1 cellular context compared by ENCODE assay signal in the genomic region with DNA sequence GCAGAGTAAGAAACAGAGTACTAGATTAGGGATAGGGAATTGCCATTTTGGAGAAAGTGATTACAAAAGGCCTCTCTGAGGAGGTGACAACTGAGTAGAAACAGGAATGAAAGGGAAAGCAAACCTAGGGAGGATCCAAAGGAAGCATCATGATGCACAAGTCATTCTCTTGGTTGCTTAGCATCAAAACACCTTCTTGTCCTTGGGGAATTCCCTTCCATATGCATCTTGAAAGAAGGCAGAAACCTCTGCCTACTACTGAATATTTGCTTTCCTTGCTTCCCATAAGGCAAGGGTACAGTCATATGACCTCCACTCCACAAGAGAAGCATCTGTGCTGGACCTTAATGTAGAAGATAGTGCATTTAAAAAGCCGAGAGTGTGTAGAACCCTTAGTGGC.
TF ChIP-seq lines count a peak whose summit lies in the region.

No MANE protein-coding gene starts in this region.

TF ChIP-seq in WTC11, 78 proteins besides CTCF, POLR2A, EP300 and RAD21 (continued from another document):
- TF ChIP-seq, protein P1, sequence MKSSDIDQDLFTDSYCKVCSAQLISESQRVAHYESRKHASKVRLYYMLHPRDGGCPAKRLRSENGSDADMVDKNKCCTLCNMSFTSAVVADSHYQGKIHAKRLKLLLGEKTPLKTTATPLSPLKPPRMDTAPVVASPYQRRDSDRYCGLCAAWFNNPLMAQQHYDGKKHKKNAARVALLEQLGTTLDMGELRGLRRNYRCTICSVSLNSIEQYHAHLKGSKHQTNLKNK (CRISPR knock-in tag; IDR thresholded peaks at IDR 0.05) = no peak
- TF ChIP-seq JAZF1 (CRISPR knock-in tag; IDR thresholded peaks at IDR 0.05) = no peak
- TF ChIP-seq ELF4 (CRISPR knock-in tag; IDR thresholded peaks at IDR 0.05; ENCODE audit: low read depth) = no peak
- TF ChIP-seq ZNF138 (CRISPR knock-in tag; conservative IDR thresholded peaks at IDR 0.05) = no peak
- TF ChIP-seq, protein P2, sequence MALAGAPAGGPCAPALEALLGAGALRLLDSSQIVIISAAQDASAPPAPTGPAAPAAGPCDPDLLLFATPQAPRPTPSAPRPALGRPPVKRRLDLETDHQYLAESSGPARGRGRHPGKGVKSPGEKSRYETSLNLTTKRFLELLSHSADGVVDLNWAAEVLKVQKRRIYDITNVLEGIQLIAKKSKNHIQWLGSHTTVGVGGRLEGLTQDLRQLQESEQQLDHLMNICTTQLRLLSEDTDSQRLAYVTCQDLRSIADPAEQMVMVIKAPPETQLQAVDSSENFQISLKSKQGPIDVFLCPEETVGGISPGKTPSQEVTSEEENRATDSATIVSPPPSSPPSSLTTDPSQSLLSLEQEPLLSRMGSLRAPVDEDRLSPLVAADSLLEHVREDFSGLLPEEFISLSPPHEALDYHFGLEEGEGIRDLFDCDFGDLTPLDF (CRISPR knock-in tag; IDR thresholded peaks at IDR 0.05) = no peak
- no peak for TF ChIP-seq GABPB1 (CRISPR knock-in tag; IDR thresholded peaks at IDR 0.05)
- no peak for TF ChIP-seq ZNF232 (CRISPR knock-in tag; IDR thresholded peaks at IDR 0.05)
- TF ChIP-seq, protein P3, sequence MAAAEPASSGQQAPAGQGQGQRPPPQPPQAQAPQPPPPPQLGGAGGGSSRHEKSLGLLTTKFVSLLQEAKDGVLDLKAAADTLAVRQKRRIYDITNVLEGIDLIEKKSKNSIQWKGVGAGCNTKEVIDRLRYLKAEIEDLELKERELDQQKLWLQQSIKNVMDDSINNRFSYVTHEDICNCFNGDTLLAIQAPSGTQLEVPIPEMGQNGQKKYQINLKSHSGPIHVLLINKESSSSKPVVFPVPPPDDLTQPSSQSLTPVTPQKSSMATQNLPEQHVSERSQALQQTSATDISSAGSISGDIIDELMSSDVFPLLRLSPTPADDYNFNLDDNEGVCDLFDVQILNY (CRISPR knock-in tag; IDR thresholded peaks at IDR 0.05) = no peak
